1 cellular context compared by ENCODE assay signal in the genomic region with DNA sequence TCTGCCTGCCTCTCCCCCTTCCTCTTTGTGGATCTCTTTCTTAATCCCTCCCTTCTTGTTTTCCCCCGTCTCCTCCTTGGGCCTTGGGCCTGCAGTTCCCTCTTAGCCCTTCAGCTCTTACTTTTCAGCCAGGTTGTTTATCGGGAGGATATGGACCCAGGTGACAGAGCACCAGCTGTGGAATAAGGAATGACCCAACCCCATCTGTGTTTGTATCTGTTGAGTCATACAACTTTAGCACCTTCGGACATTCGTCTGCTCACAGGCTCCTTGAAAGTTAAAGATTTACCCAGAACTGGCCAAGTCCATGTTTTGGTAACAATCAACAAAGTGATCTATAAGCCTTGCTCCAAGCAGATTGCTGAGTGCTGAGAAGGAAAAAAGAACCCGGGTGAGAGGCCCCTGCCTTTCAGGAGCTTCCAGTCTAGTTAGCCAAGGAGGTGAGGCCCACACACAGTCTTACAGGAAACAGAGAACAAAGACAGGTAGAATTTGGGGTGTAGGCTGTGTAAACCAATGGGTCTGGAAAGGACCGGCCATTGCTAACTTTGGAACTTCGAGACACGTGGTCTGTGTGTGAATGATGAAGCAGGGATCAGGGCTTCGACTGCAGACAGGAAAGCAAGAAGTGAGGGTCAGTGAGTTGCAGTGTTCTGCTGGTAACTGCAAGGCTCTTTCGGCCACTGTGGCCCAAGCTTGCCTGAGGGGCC.
TF ChIP-seq lines count a peak whose summit lies in the region.

No MANE protein-coding gene starts in this region.

TF ChIP-seq in HepG2, 621 proteins besides CTCF, POLR2A, EP300 and RAD21 (continued from another document and continues in another):
- TF ChIP-seq, protein P1, sequence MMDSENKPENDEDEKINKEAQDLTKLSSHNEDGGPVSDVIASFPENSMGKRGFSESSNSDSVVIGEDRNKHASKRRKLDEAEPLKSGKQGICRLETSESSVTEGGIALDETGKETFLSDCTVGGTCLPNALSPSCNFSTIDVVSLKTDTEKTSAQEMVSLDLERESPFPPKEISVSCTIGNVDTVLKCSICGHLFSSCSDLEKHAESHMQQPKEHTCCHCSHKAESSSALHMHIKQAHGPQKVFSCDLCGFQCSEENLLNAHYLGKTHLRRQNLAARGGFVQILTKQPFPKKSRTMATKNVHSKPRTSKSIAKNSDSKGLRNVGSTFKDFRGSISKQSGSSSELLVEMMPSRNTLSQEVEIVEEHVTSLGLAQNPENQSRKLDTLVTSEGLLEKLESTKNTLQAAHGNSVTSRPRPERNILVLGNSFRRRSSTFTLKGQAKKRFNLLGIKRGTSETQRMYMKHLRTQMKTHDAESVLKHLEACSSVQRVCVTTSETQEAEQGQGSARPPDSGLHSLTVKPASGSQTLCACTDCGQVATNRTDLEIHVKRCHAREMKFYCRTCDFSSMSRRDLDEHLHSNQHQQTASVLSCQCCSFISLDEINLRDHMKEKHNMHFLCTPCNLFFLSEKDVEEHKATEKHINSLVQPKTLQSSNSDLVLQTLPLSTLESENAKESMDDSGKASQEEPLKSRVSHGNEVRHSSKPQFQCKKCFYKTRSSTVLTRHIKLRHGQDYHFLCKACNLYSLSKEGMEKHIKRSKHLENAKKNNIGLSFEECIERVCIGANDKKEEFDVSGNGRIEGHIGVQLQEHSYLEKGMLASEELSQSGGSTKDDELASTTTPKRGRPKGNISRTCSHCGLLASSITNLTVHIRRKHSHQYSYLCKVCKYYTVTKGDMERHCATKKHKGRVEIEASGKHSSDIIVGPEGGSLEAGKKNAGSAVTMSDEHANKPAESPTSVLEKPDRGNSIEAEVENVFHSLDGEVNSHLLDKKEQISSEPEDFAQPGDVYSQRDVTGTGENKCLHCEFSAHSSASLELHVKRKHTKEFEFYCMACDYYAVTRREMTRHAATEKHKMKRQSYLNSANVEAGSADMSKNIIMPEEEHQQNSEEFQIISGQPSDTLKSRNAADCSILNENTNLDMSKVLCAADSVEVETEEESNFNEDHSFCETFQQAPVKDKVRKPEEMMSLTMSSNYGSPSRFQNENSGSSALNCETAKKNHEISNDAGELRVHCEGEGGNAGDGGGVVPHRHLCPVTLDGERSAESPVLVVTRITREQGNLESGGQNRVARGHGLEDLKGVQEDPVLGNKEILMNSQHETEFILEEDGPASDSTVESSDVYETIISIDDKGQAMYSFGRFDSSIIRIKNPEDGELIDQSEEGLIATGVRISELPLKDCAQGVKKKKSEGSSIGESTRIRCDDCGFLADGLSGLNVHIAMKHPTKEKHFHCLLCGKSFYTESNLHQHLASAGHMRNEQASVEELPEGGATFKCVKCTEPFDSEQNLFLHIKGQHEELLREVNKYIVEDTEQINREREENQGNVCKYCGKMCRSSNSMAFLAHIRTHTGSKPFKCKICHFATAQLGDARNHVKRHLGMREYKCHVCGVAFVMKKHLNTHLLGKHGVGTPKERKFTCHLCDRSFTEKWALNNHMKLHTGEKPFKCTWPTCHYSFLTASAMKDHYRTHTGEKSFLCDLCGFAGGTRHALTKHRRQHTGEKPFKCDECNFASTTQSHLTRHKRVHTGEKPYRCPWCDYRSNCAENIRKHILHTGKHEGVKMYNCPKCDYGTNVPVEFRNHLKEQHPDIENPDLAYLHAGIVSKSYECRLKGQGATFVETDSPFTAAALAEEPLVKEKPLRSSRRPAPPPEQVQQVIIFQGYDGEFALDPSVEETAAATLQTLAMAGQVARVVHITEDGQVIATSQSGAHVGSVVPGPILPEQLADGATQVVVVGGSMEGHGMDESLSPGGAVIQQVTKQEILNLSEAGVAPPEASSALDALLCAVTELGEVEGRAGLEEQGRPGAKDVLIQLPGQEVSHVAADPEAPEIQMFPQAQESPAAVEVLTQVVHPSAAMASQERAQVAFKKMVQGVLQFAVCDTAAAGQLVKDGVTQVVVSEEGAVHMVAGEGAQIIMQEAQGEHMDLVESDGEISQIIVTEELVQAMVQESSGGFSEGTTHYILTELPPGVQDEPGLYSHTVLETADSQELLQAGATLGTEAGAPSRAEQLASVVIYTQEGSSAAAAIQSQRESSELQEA (CRISPR knock-in tag; IDR thresholded peaks at IDR 0.05; ENCODE audit: not compliant biosample characterization), result no peak
- TF ChIP-seq LCORL (IDR thresholded peaks at IDR 0.05) (no peak), LCORL (CRISPR knock-in tag; IDR thresholded peaks at IDR 0.05) (0 out of 2 replicates have a peak, but pooled peaks have one; percentile 42), MIXL1 (CRISPR knock-in tag; IDR thresholded peaks at IDR 0.05) (0 out of 2 replicates have a peak, but pooled peaks have one; percentile 26), MYC (CRISPR knock-in tag; IDR thresholded peaks at IDR 0.05; ENCODE audit: borderline replicate concordance) (0 out of 2 replicates have a peak, but pooled peaks have one; percentile 26), FOSL2 (CRISPR knock-in tag; IDR thresholded peaks at IDR 0.05) (peak; percentile 80), ZNF615 (CRISPR knock-in tag; IDR thresholded peaks at IDR 0.05; ENCODE audit: borderline replicate concordance) (no peak), ZBTB21 (CRISPR knock-in tag; IDR thresholded peaks at IDR 0.05) (0 out of 2 replicates have a peak, but pooled peaks have one; percentile 14), POGZ (CRISPR knock-in tag; IDR thresholded peaks at IDR 0.05) (peak; percentile 46), ZFP90 (CRISPR knock-in tag; IDR thresholded peaks at IDR 0.05; ENCODE audit: borderline replicate concordance) (no peak), REPIN1 (CRISPR knock-in tag; IDR thresholded peaks at IDR 0.05; ENCODE audit: borderline replicate concordance, low read depth) (peak; percentile 37; the same call in 1 of the 2 replicates), SOX13 (IDR thresholded peaks at IDR 0.05) (no peak), SOX13 (CRISPR knock-in tag; conservative IDR thresholded peaks at IDR 0.05 in 1 of 2, IDR thresholded peaks at IDR 0.05 in 1 of 2) (0 out of 4 replicates have a peak, but pooled peaks of 1 of the 2 experiments have one; percentile 27), ZBTB20 (CRISPR knock-in tag; IDR thresholded peaks at IDR 0.05; ENCODE audit: borderline replicate concordance, low read depth) (0 out of 2 replicates have a peak, but pooled peaks have one; percentile 11), THAP11 (CRISPR knock-in tag; IDR thresholded peaks at IDR 0.05) (0 out of 2 replicates have a peak, but pooled peaks have one; percentile 28), EHMT2 (IDR thresholded peaks at IDR 0.05; ENCODE audit: borderline replicate concordance, low read depth, low read length) (0 out of 2 replicates have a peak, but pooled peaks have one; percentile 24), ZNF558 (CRISPR knock-in tag; IDR thresholded peaks at IDR 0.05; ENCODE audit: borderline replicate concordance) (no peak), NR3C1 (CRISPR knock-in tag; IDR thresholded peaks at IDR 0.05) (no peak), HOXA3 (CRISPR knock-in tag; IDR thresholded peaks at IDR 0.05) (0 out of 2 replicates have a peak, but pooled peaks have one; percentile 10), ZNF354B (CRISPR knock-in tag; IDR thresholded peaks at IDR 0.05) (no peak), ELF3 (CRISPR knock-in tag; IDR thresholded peaks at IDR 0.05) (peak; percentile 22; the same call in 1 of the 2 replicates), FIP1L1 (IDR thresholded peaks at IDR 0.05; ENCODE audit: borderline replicate concordance, insufficient read depth, low read depth, low read length) (no peak), ATF1 (CRISPR knock-in tag; IDR thresholded peaks at IDR 0.05) (no peak), ZNF747 (CRISPR knock-in tag; IDR thresholded peaks at IDR 0.05; ENCODE audit: borderline replicate concordance) (no peak), FOXK1 (CRISPR knock-in tag; IDR thresholded peaks at IDR 0.05; ENCODE audit: borderline replicate concordance, low read depth) (0 out of 2 replicates have a peak, but pooled peaks have one; percentile 17), NONO (IDR thresholded peaks at IDR 0.05) (no peak), NONO (CRISPR knock-in tag; conservative IDR thresholded peaks at IDR 0.05) (0 out of 2 replicates have a peak, but pooled peaks have one; percentile 33), ZFYVE20 (CRISPR knock-in tag; IDR thresholded peaks at IDR 0.05; ENCODE audit: borderline replicate concordance, low read depth) (no peak), ZNF564 (CRISPR knock-in tag; IDR thresholded peaks at IDR 0.05) (no peak)
- TF ChIP-seq, protein P2, sequence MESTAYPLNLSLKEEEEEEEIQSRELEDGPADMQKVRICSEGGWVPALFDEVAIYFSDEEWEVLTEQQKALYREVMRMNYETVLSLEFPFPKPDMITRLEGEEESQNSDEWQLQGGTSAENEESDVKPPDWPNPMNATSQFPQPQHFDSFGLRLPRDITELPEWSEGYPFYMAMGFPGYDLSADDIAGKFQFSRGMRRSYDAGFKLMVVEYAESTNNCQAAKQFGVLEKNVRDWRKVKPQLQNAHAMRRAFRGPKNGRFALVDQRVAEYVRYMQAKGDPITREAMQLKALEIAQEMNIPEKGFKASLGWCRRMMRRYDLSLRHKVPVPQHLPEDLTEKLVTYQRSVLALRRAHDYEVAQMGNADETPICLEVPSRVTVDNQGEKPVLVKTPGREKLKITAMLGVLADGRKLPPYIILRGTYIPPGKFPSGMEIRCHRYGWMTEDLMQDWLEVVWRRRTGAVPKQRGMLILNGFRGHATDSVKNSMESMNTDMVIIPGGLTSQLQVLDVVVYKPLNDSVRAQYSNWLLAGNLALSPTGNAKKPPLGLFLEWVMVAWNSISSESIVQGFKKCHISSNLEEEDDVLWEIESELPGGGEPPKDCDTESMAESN (CRISPR knock-in tag; conservative IDR thresholded peaks at IDR 0.05), result peak; percentile 70; the same call in 1 of the 2 replicates
- TF ChIP-seq, protein P3, sequence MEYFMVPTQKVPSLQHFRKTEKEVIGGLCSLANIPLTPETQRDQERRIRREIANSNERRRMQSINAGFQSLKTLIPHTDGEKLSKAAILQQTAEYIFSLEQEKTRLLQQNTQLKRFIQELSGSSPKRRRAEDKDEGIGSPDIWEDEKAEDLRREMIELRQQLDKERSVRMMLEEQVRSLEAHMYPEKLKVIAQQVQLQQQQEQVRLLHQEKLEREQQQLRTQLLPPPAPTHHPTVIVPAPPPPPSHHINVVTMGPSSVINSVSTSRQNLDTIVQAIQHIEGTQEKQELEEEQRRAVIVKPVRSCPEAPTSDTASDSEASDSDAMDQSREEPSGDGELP (IDR thresholded peaks at IDR 0.05; ENCODE audit: borderline replicate concordance, low read depth), result peak; percentile 85; the same call in 1 of the 2 replicates
- TF ChIP-seq, protein P4, sequence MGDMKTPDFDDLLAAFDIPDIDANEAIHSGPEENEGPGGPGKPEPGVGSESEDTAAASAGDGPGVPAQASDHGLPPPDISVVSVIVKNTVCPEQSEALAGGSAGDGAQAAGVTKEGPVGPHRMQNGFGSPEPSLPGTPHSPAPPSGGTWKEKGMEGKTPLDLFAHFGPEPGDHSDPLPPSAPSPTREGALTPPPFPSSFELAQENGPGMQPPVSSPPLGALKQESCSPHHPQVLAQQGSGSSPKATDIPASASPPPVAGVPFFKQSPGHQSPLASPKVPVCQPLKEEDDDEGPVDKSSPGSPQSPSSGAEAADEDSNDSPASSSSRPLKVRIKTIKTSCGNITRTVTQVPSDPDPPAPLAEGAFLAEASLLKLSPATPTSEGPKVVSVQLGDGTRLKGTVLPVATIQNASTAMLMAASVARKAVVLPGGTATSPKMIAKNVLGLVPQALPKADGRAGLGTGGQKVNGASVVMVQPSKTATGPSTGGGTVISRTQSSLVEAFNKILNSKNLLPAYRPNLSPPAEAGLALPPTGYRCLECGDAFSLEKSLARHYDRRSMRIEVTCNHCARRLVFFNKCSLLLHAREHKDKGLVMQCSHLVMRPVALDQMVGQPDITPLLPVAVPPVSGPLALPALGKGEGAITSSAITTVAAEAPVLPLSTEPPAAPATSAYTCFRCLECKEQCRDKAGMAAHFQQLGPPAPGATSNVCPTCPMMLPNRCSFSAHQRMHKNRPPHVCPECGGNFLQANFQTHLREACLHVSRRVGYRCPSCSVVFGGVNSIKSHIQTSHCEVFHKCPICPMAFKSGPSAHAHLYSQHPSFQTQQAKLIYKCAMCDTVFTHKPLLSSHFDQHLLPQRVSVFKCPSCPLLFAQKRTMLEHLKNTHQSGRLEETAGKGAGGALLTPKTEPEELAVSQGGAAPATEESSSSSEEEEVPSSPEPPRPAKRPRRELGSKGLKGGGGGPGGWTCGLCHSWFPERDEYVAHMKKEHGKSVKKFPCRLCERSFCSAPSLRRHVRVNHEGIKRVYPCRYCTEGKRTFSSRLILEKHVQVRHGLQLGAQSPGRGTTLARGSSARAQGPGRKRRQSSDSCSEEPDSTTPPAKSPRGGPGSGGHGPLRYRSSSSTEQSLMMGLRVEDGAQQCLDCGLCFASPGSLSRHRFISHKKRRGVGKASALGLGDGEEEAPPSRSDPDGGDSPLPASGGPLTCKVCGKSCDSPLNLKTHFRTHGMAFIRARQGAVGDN (CRISPR knock-in tag; IDR thresholded peaks at IDR 0.05), result peak; percentile 49; the same call in 1 of the 2 replicates
- TF ChIP-seq, protein P5, sequence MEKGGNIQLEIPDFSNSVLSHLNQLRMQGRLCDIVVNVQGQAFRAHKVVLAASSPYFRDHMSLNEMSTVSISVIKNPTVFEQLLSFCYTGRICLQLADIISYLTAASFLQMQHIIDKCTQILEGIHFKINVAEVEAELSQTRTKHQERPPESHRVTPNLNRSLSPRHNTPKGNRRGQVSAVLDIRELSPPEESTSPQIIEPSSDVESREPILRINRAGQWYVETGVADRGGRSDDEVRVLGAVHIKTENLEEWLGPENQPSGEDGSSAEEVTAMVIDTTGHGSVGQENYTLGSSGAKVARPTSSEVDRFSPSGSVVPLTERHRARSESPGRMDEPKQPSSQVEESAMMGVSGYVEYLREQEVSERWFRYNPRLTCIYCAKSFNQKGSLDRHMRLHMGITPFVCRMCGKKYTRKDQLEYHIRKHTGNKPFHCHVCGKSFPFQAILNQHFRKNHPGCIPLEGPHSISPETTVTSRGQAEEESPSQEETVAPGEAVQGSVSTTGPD (CRISPR knock-in tag; IDR thresholded peaks at IDR 0.05), result no peak
- TF ChIP-seq, protein P6, sequence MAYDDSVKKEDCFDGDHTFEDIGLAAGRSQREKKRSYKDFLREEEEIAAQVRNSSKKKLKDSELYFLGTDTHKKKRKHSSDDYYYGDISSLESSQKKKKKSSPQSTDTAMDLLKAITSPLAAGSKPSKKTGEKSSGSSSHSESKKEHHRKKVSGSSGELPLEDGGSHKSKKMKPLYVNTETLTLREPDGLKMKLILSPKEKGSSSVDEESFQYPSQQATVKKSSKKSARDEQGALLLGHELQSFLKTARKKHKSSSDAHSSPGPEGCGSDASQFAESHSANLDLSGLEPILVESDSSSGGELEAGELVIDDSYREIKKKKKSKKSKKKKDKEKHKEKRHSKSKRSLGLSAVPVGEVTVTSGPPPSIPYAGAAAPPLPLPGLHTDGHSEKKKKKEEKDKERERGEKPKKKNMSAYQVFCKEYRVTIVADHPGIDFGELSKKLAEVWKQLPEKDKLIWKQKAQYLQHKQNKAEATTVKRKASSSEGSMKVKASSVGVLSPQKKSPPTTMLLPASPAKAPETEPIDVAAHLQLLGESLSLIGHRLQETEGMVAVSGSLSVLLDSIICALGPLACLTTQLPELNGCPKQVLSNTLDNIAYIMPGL (CRISPR knock-in tag; IDR thresholded peaks at IDR 0.05; ENCODE audit: borderline replicate concordance in 1 of 2, low read depth in 1 of 2), result no peak
- TF ChIP-seq, protein P7, sequence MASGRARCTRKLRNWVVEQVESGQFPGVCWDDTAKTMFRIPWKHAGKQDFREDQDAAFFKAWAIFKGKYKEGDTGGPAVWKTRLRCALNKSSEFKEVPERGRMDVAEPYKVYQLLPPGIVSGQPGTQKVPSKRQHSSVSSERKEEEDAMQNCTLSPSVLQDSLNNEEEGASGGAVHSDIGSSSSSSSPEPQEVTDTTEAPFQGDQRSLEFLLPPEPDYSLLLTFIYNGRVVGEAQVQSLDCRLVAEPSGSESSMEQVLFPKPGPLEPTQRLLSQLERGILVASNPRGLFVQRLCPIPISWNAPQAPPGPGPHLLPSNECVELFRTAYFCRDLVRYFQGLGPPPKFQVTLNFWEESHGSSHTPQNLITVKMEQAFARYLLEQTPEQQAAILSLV (CRISPR knock-in tag; IDR thresholded peaks at IDR 0.05; ENCODE audit: borderline replicate concordance), result no peak
